Comparison of ENCODE assay signal across 8 cellular contexts in the genomic region with DNA sequence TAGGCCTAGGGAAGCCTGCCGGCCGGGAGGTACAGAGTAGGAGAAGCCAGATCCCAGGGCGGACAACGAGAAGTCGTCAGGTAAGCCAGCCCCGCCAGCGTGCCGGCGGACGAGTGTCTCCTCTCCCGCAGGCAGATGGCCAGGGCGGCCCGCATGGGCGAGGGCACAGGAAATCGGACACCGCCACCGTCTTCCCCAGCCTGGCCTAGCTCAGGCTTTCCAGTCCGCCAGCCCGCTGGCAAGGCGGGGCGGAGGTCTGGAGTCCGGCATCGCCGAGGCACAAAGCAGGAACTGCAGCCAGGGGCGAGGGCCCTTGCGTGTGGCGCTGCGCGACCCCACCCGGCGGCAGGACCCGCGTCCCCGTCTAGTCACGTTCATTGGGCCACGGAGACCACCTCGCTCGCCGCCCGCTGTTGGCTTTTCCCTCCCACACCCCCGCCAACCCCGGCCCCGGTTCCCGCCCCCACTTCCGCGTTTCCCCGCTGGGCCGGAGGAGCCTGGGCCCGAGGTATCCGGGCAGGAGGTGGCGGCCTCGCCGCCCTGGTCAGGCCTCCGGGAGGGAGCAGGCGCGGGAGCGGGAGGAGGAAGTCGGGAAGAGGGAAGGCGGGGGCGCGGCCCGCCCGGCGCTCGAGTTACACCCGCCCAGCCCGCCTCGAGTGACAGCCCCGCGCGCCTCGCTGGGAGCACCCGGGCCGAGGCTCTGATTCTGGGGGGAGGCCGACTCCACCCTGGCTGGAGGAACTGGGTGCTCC. TPM values are rescaled to one million over a fixed set of nuclear protein-coding genes. Genes with fewer than 3 reads are reported as not detected.
A peak's percentile ranks its signal among the peaks of the same experiment; 100 is the strongest.
DNase-seq lines count a peak whose midpoint lies in the region; ATAC-seq and TF ChIP-seq lines count a peak whose summit lies in the region.

A gene (plus strand): TSS at position 655 of the 752 bp plus-strand sequence. CDS start 39,727 bp downstream, outside the sequence.

- DNase-seq in A673 (ENCODE audit: low spot score) = peak; percentile 84
- peak; percentile 74 for DNase-seq in NCI-H2196 treated with DMSO at 0.1 percent for 48 hours (lab: John Stamatoyannopoulos, UW; ENCODE audit: unreplicated experiment)
- DNase-seq in activated CD4-positive, alpha-beta T cell treated with anti-CD3 and anti-CD28 coated beads for 4 hours = peak; percentile 44 to 57
- peak; percentile 42 for DNase-seq in stimulated activated CD4-positive, alpha-beta T cell treated with anti-CD3 and anti-CD28 coated beads, Interleukin-1b, Interleukin-23, amount 100 ng/mL, for 48 hours

- no peaks in the 10 kb centered on the region for H3K9me3 ChIP-seq in A673 (ENCODE audit: low read depth, low read length, poor library complexity, severe bottlenecking)

- H3K4me3 ChIP-seq in A673 (ENCODE audit: low read depth, low read length, poor library complexity, severe bottlenecking) = peak within 1 kb of the TSS; percentile 55

- no peak for TF ChIP-seq CTCF in A673 (conservative IDR thresholded peaks at IDR 0.05; ENCODE audit: low read depth, low read length)

- CTCF ChIA-PET in A673 (lab: Charles Lee) = no interaction called here

- H3K27ac ChIP-seq in A673 (ENCODE audit: low read depth, low read length, poor library complexity, severe bottlenecking) (peak within 1 kb of the TSS; percentile 81), cingulate gyrus (ENCODE audit: low read depth, low read length) (peak within 1 kb of the TSS; percentile 94), layer of hippocampus (ENCODE audit: low read depth, low read length) (peak within 1 kb of the TSS; percentile 92)

- POLR2A ChIA-PET in A673 (lab: Charles Lee; ENCODE audit: low non-redundant PET) = no interaction called here

- intact Hi-C loops in A673 (cut with micrococcal nuclease; ENCODE audit: unreplicated experiment) = loop anchor here (10.0 kb wide), 1 partner anchor 749 kb away; no protein-coding TSS in a partner anchor

- BruUV-seq in A673 (replicated peaks; lab: Mats Ljungman, UMichigan) = TSS peak; percentile 51

- H3K27me3 ChIP-seq in A673 (replicated peaks; ENCODE audit: insufficient read depth, low read depth, low read length, poor library complexity) = no peaks in the 10 kb centered on the region
- H3K27me3 ChIP-seq in layer of hippocampus (ENCODE audit: control insufficient read depth, insufficient read depth, low read length) = no peaks in the 10 kb centered on the region

- ATAC-seq in GM18508 (IDR thresholded peaks at IDR 0.05; ENCODE audit: insufficient read depth, unreplicated experiment) (peak; percentile 27), HG03025 (IDR thresholded peaks at IDR 0.05; ENCODE audit: low FRiP score, unreplicated experiment) (peak; percentile 41)

- peaks cover 21% of the 10 kb centered on the region for H3K4me1 ChIP-seq in A673 (ENCODE audit: insufficient read depth, low read length, poor library complexity, severe bottlenecking)

- no peaks in the 10 kb centered on the region for H3K36me3 ChIP-seq in A673 (ENCODE audit: insufficient read depth, low read length, poor library complexity, severe bottlenecking)

RNA-seq across cellular contexts. Expression of the gene that starts here (rescaled TPM):
- 33.9 and 39.4 TPM in 2 replicates for total RNA-seq in A673 (2021)

Comparison
In these comparisons a context has a peak if more than half of its experiments do, and no peak if none do; other contexts are left out.
1. Peak in every context shown above with its lines: DNase-seq, ATAC-seq, H3K4me3 ChIP-seq and H3K27ac ChIP-seq.